19 cellular contexts compared by ENCODE assay signal in the genomic region with DNA sequence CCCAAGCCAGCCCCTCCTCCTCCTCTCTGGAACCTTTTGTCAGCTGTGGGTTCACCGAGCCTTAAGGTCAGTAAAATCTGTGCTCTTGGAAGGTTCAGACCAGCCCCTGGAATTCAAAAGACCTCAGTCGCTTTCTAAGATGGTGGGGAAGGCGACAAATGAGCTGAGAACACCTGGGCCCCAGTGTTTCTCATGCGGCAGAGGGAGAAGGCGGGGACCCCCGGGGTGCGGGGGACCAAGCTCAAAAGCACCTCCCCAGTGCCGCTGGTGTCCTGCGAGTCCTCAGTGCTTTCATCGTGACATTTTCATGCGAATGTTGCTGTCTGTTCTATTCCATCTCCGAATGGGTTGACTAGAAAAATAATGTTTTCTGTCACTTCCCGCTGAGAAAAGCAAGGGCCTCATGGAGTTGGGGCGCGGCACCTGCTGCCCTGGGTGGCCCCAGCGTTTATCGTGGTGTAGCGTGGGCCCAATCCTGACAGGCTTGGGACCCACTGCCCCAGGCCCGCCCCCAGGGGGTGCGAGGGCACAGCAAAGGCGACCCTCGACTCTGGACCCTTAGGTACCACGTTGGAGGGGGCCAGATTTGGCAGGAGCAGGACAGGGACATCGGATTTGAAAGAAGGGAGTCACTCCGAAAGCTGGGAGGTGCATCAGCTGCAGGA. TPM values are rescaled to one million over a fixed set of nuclear protein-coding genes. Genes with fewer than 3 reads are reported as not detected.
DNase-seq lines count a peak whose midpoint lies in the region; ATAC-seq and TF ChIP-seq lines count a peak whose summit lies in the region.
"Had no signal": no experiment of that assay in that cellular context is flagged by ENCODE, and none has a peak within 500 bp of the region (broad histone marks: within the 10 kb centered on the region; RNA-seq: fewer than 3 reads in every experiment).

No MANE protein-coding gene starts in this region.

- H3K4me3 ChIP-seq in SJCRH30 (peak overlapping the region; percentile 65), iPS-18a (ENCODE audit: low read length) (peak overlapping the region; percentile 0)
- H3K4me3 ChIP-seq: A549, SK-N-MC had no signal

- no peak overlapping the region for H3K4me3 Mint-ChIP-seq in stimulated activated memory B cell treated with anti-CD40 and anti-IgM and Interleukin-4, amounts not matched to agents 10 μg/mL and 1 μg/mL and 100 μg/mL, for 72 hours
- H3K4me3 Mint-ChIP-seq in CD4-positive, alpha-beta T cell: no peak overlapping the region
- H3K4me3 Mint-ChIP-seq: CD8-positive, alpha-beta T cell had no signal

- no peak for TF ChIP-seq CTCF in GM20000 (IDR thresholded peaks at IDR 0.05; ENCODE audit: extremely low read depth, missing control alignments)
- TF ChIP-seq CTCF in CD4-positive, alpha-beta T cell (IDR thresholded peaks at IDR 0.05): no peak

- H3K27me3 Mint-ChIP-seq in stimulated activated memory B cell treated with anti-CD40 and anti-IgM and Interleukin-4, amounts not matched to agents 10 μg/mL and 1 μg/mL and 100 μg/mL, for 72 hours: peaks cover 22% of the 10 kb centered on the region
- no peaks in the 10 kb centered on the region for H3K27me3 Mint-ChIP-seq in CD4-positive, alpha-beta T cell

- CTCF ChIA-PET in CD4-positive, alpha-beta T cell (lab: Charles Lee): no interaction called here

- DNase-seq in GM20000 (ENCODE audit: low spot score) (peak; percentile 32), SJCRH30 (no peak), NCI-H146 treated with DMSO at 0.1 percent for 48 hours (lab: John Stamatoyannopoulos, UW; ENCODE audit: unreplicated experiment) (no peak)
- DNase-seq in CD4-positive, alpha-beta T cell: no peak
- DNase-seq in stimulated activated CD4-positive, alpha-beta T cell treated with anti-CD3 and anti-CD28 coated beads, Interleukin-2, amount 100 ng/mL, for 24 hours: no peak
- DNase-seq: CD8-positive, alpha-beta T cell; HCEC 1CT; KG1; NCI-H1105 treated with DMSO at 0.1 percent for 48 hours; NCI-H1694 treated with DMSO at 0.1 percent for 48 hours; NCI-H748 treated with DMSO at 0.1 percent for 48 hours; NK-92 treated with Interleukin-12 subunit alpha and Interleukin-12 subunit beta, amount 100 ng/mL, for 24 hours; Right ventricle myocardium superior had no signal

- H3K27ac ChIP-seq in SJCRH30 (peak overlapping the region; percentile 69), iPS-18a (ENCODE audit: low read length) (no peak overlapping the region)
- H3K27ac ChIP-seq in CD4-positive, alpha-beta T cell (ENCODE audit: low read depth, low read length): no peak overlapping the region
- H3K27ac ChIP-seq: A549, SK-N-MC had no signal

- POLR2A ChIA-PET in CD4-positive, alpha-beta T cell (lab: Charles Lee): interaction anchor here (0.6 kb wide), 1 partner anchor 36 kb away, joined by 3 read pairs; no protein-coding TSS in a partner anchor

- peak overlapping the region; percentile 46 for H3K27ac Mint-ChIP-seq in stimulated activated memory B cell treated with anti-CD40 and anti-IgM and Interleukin-4, amounts not matched to agents 10 μg/mL and 1 μg/mL and 100 μg/mL, for 72 hours
- no peak overlapping the region for H3K27ac Mint-ChIP-seq in CD4-positive, alpha-beta T cell
- H3K27ac Mint-ChIP-seq: CD8-positive, alpha-beta T cell had no signal

- ATAC-seq in stimulated activated memory B cell treated with anti-CD40 and anti-IgM and Interleukin-4, amounts not matched to agents 10 μg/mL and 1 μg/mL and 100 μg/mL, for 72 hours: no peak
- ATAC-seq in CD4-positive, alpha-beta T cell (ENCODE audit: poor library complexity): no peak
- ATAC-seq: A549; CD8-positive, alpha-beta T cell had no signal

- H3K36me3 Mint-ChIP-seq in stimulated activated memory B cell treated with anti-CD40 and anti-IgM and Interleukin-4, amounts not matched to agents 10 μg/mL and 1 μg/mL and 100 μg/mL, for 72 hours: no peaks in the 10 kb centered on the region
- no peaks in the 10 kb centered on the region for H3K36me3 Mint-ChIP-seq in CD4-positive, alpha-beta T cell (ENCODE audit: low read depth)
- H3K36me3 Mint-ChIP-seq: CD8-positive, alpha-beta T cell had no signal

- peaks cover 10% of the 10 kb centered on the region for H3K4me1 Mint-ChIP-seq in stimulated activated memory B cell treated with anti-CD40 and anti-IgM and Interleukin-4, amounts not matched to agents 10 μg/mL and 1 μg/mL and 100 μg/mL, for 72 hours
- H3K4me1 Mint-ChIP-seq in CD4-positive, alpha-beta T cell (ENCODE audit: low read depth): peaks cover 7% of the 10 kb centered on the region

- H3K27me3 ChIP-seq in SJCRH30 (no peaks in the 10 kb centered on the region), iPS-18a (ENCODE audit: control insufficient read depth, insufficient read depth, low read length) (peaks cover 12% of the 10 kb centered on the region)
- H3K27me3 ChIP-seq in CD4-positive, alpha-beta T cell (ENCODE audit: control insufficient read depth, insufficient read depth, low read length): no peaks in the 10 kb centered on the region

- H3K9me3 ChIP-seq in SJCRH30 (replicated peaks) (no peaks in the 10 kb centered on the region), iPS-18a (ENCODE audit: control insufficient read depth, low read depth, low read length) (no peaks in the 10 kb centered on the region)
- H3K9me3 ChIP-seq in CD4-positive, alpha-beta T cell (ENCODE audit: control insufficient read depth, low read length): no peaks in the 10 kb centered on the region
- H3K9me3 ChIP-seq: A549 had no signal

- H3K9me3 Mint-ChIP-seq in stimulated activated memory B cell treated with anti-CD40 and anti-IgM and Interleukin-4, amounts not matched to agents 10 μg/mL and 1 μg/mL and 100 μg/mL, for 72 hours: peaks cover 12% of the 10 kb centered on the region
- H3K9me3 Mint-ChIP-seq in CD4-positive, alpha-beta T cell: no peaks in the 10 kb centered on the region
- H3K9me3 Mint-ChIP-seq: CD8-positive, alpha-beta T cell had no signal

- H3K9ac ChIP-seq in iPS-18a (ENCODE audit: low read length): no peak overlapping the region

- H3K36me3 ChIP-seq in SJCRH30 (peaks cover 7% of the 10 kb centered on the region), iPS-18a (ENCODE audit: control insufficient read depth, low read depth, low read length) (no peaks in the 10 kb centered on the region)

- H3K4me1 ChIP-seq in SJCRH30: peaks cover 17% of the 10 kb centered on the region
- peaks cover 19% of the 10 kb centered on the region for H3K4me1 ChIP-seq in iPS-18a (ENCODE audit: control insufficient read depth, low read depth, low read length)

- intact Hi-C loops in CD4-positive, alpha-beta T cell (cut with DNase I, micrococcal nuclease): no loop called here

RNA-seq across cellular contexts. Expression of gene NTN5, which starts 0.8 kb away (rescaled TPM):
- total RNA-seq in SJCRH30 (2014; rRNA removed; shearing (Covaris generic)): 151 and 155 TPM in 2 replicates
- total RNA-seq in CD4-positive, alpha-beta T cell: 1 to 10 TPM; 2.7 to 3.0 TPM
- total RNA-seq: NCI-H460, Right ventricle myocardium superior had no signal

RNA-seq across cellular contexts. Expression of gene FUT2, which starts 22.2 kb away (rescaled TPM):
- total RNA-seq in SJCRH30 (2014; rRNA removed; shearing (Covaris generic)): 0.08 and 0.30 TPM in 2 replicates
- total RNA-seq in CD4-positive, alpha-beta T cell: not detected
- total RNA-seq: CD8-positive, alpha-beta T cell; NCI-H460; OCI-LY7; Right ventricle myocardium superior had no signal

RNA-seq across cellular contexts. Expression of gene CA11, which starts 27.6 kb away (rescaled TPM):
- total RNA-seq in SJCRH30 (2014; rRNA removed; shearing (Covaris generic)): 10.7 and 11.8 TPM in 2 replicates
- 10 to 100 TPM; 11.0 to 12.4 TPM for total RNA-seq in CD4-positive, alpha-beta T cell

RNA-seq across cellular contexts. Expression of gene DBP, which starts 36.4 kb away (rescaled TPM):
- 23.9 and 24.4 TPM in 2 replicates for total RNA-seq in SJCRH30 (2014; rRNA removed; shearing (Covaris generic))
- 10 to 100 TPM; 48.3 to 55.6 TPM for total RNA-seq in CD4-positive, alpha-beta T cell

RNA-seq across cellular contexts. Expression of gene MAMSTR, which starts 46.0 kb away (rescaled TPM):
- 19.5 and 24.5 TPM in 2 replicates for total RNA-seq in SJCRH30 (2014; rRNA removed; shearing (Covaris generic))
- total RNA-seq in CD4-positive, alpha-beta T cell: under 1 TPM; 0.47 to 0.50 TPM

Comparison
In these comparisons a context has a peak if more than half of its experiments do, and no peak if none do; other contexts are left out.
1. RNA of gene NTN5, which starts 0.8 kb away (total RNA-seq): 151 to 155 TPM in SJCRH30; 2.7 to 3.0 TPM in CD4-positive, alpha-beta T cell; every median in the first group is over 10 times any median in the second.